In the genomic region with DNA sequence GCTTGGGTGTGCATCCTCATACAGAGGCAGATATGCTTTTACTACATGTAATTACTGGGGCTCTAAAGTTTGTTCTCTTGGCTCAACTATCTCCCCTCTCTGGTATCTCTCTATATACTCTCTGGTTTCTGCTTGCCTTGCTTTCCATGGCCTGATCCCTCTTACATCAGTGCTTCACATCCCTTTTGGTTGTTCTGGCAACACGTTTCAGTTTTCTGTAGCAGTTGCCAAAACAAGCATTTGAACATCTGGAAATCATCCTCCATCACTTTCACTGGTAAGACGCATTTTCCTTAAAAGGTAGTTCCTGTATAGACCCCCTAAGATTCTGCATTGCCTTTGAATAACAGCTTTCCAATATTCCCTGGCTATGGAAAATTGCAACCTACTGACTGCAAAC, we compare ENCODE assay signal across 16 cellular contexts. TPM values are rescaled to one million over a fixed set of nuclear protein-coding genes. Genes with fewer than 3 reads are reported as not detected.
DNase-seq lines count a peak whose midpoint lies in the region; ATAC-seq and TF ChIP-seq lines count a peak whose summit lies in the region.
"Had no signal": no experiment of that assay in that cellular context is flagged by ENCODE, and none has a peak within 500 bp of the region (broad histone marks: within the 10 kb centered on the region; RNA-seq: fewer than 3 reads in every experiment).

No MANE protein-coding gene starts in this region.

- ATAC-seq in HG03159 (IDR thresholded peaks at IDR 0.05; ENCODE audit: unreplicated experiment) = no peak
- no peak for ATAC-seq in HG02623 (IDR thresholded peaks at IDR 0.05; ENCODE audit: unreplicated experiment)
- no peak for ATAC-seq in HG03442 (IDR thresholded peaks at IDR 0.05; ENCODE audit: unreplicated experiment)
- ATAC-seq: K562 had no signal

- H3K27me3 Mint-ChIP-seq in osteocyte (ENCODE audit: unreplicated experiment) = no peaks in the 10 kb centered on the region

- TF ChIP-seq CTCF in astrocyte of the cerebellum (IDR thresholded peaks at IDR 0.05; ENCODE audit: low read depth, low read length, missing control alignments) (no peak), foreskin fibroblast (IDR thresholded peaks at IDR 0.05; ENCODE audit: low read depth, low read length) (no peak), osteocyte (IDR thresholded peaks at IDR 0.05) (no peak)

- in situ Hi-C loops in astrocyte of the cerebellum (cut with HindIII; ENCODE audit: low sequenced_read_pairs) = no loop called here

- peak overlapping the region; percentile 65 for H3K27ac Mint-ChIP-seq in osteocyte (ENCODE audit: unreplicated experiment)
- H3K27ac Mint-ChIP-seq: endodermal cell had no signal

- H3K4me3 Mint-ChIP-seq in osteocyte (ENCODE audit: unreplicated experiment) = peak overlapping the region; percentile 36
- H3K4me3 Mint-ChIP-seq: endodermal cell had no signal

- peaks cover 94% of the 10 kb centered on the region for H3K4me1 Mint-ChIP-seq in osteocyte (ENCODE audit: unreplicated experiment)

- H3K4me3 ChIP-seq in astrocyte of the cerebellum (ENCODE audit: low read depth, low read length) (no peak overlapping the region), foreskin fibroblast (ENCODE audit: low read depth in 1 of 2, low read length in 2 of 2) (no peak overlapping the region)
- H3K4me3 ChIP-seq: adrenal gland, K562 had no signal

- no peaks in the 10 kb centered on the region for H3K9me3 Mint-ChIP-seq in osteocyte (ENCODE audit: unreplicated experiment)
- H3K9me3 Mint-ChIP-seq: endodermal cell had no signal

- H3K36me3 Mint-ChIP-seq in osteocyte (ENCODE audit: unreplicated experiment) = peaks cover 12% of the 10 kb centered on the region

- peak; percentile 14 for DNase-seq in DMS 273 treated with DMSO at 0.1 percent for 48 hours (lab: John Stamatoyannopoulos, UW)
- peak; percentile 55 for DNase-seq in astrocyte of the cerebellum (ENCODE audit: low read depth)
- DNase-seq in foreskin fibroblast = peak; percentile 72 to 90
- DNase-seq in osteocyte (ENCODE audit: extremely low spot score, unreplicated experiment) = no peak
- no peak for DNase-seq in iPS-NIHi7 (ENCODE audit: extremely low spot score)
- DNase-seq: activated CD4-positive, alpha-beta T cell treated with anti-CD3 and anti-CD28 coated beads for 1 hour; activated effector memory CD4-positive, alpha-beta T cell treated with Interleukin-2 at 50 U/mL for 16 hours; adrenal gland; endodermal cell; NCI-H510A treated with DMSO at 0.1 percent for 48 hours; retina; T-helper 9 cell had no signal

RNA-seq across cellular contexts. Expression of a gene that starts 26.0 kb away (rescaled TPM):
- 1,873 and 1,955 TPM in 2 replicates for total RNA-seq in osteocyte

Comparison
In these comparisons a context has a peak if more than half of its experiments do, and no peak if none do; other contexts are left out.
1. DNase-seq: peak in DMS 273 treated with DMSO at 0.1 percent for 48 hours (single experiment), astrocyte of the cerebellum (single experiment) and foreskin fibroblast (2 of 2); none in osteocyte (single experiment) and iPS-NIHi7 (single experiment).